In the genomic region with DNA sequence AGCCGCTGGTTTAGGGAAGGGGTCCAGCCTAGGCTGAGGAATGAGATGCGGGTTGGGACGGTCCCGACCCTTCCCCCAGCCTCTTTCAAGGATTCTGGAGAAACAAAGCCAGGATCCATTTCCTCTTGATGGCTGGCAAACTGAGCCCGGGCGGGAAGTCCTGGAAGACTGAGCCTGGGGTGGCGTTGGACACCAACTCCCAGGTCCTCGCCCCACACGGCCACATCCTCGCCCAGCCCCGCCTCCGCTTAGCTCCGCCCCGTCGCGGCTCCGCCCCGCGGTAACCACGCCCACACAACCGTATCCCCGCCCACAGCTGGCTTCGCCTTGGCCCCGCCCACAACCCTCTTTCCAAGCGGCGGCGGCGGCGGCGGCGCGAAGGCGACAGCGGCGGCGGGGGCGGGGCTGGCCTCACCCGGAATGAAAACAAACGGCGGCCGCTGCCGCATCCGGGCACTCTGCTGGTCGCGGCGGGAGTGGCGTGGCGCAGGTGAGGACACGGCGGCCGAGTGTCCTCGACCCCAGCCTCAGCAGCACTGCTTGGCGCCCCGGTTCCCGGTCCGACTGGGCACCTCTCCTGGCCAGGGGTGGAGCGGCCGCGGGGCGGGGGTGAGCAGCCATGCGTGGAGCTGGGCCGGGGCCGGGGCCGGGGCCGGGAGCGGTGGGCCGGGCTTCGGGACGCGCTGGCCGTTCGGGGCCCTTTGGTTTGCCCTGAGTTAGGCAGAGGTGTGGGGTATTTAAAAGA, we compare ENCODE assay signal across 1 cellular context.
A peak's percentile ranks its signal among the peaks of the same experiment; 100 is the strongest.
TF ChIP-seq lines count a peak whose summit lies in the region.

NUB1 (plus strand) TSS at position 456 of the 745 bp plus-strand sequence. CDS start 3,538 bp downstream, outside the sequence.

TF ChIP-seq in HepG2, 621 proteins besides CTCF, POLR2A, EP300 and RAD21 (continued from another document and continues in another):
- TF ChIP-seq ETS1 (CRISPR knock-in tag; IDR thresholded peaks at IDR 0.05): 0 out of 2 replicates have a peak, but pooled peaks have one; percentile 44
- no peak for TF ChIP-seq CAMTA2 (CRISPR knock-in tag; IDR thresholded peaks at IDR 0.05; ENCODE audit: borderline replicate concordance)
- TF ChIP-seq ZKSCAN5 (CRISPR knock-in tag; IDR thresholded peaks at IDR 0.05): no peak
- no peak for TF ChIP-seq ATRX (CRISPR knock-in tag; IDR thresholded peaks at IDR 0.05; ENCODE audit: borderline replicate concordance)
- TF ChIP-seq MZF1 (CRISPR knock-in tag; IDR thresholded peaks at IDR 0.05; ENCODE audit: borderline replicate concordance): no peak
- TF ChIP-seq GTF2F1 (IDR thresholded peaks at IDR 0.05; ENCODE audit: low read length): no peak
- no peak; the same call in 1 of the 2 replicates for TF ChIP-seq ZNF275 (CRISPR knock-in tag; IDR thresholded peaks at IDR 0.05; ENCODE audit: borderline replicate concordance)
- peak; percentile 74; the same call in 1 of the 2 replicates for TF ChIP-seq ZNF318 (CRISPR knock-in tag; IDR thresholded peaks at IDR 0.05)
- TF ChIP-seq ZBTB38 (CRISPR knock-in tag; IDR thresholded peaks at IDR 0.05): peak; percentile 77
- no peak for TF ChIP-seq ZBTB8A (CRISPR knock-in tag; IDR thresholded peaks at IDR 0.05; ENCODE audit: borderline replicate concordance, low read depth)
- no peak for TF ChIP-seq ATF1 (CRISPR knock-in tag; IDR thresholded peaks at IDR 0.05)
- no peak for TF ChIP-seq ZMYM2 (CRISPR knock-in tag; IDR thresholded peaks at IDR 0.05)
- peak; percentile 90 for TF ChIP-seq RBFOX2 (IDR thresholded peaks at IDR 0.05; ENCODE audit: low read depth, low read length)
- no peak for TF ChIP-seq EZH2 (conservative IDR thresholded peaks at IDR 0.05; ENCODE audit: low read depth, low read length)
- TF ChIP-seq, protein P1, sequence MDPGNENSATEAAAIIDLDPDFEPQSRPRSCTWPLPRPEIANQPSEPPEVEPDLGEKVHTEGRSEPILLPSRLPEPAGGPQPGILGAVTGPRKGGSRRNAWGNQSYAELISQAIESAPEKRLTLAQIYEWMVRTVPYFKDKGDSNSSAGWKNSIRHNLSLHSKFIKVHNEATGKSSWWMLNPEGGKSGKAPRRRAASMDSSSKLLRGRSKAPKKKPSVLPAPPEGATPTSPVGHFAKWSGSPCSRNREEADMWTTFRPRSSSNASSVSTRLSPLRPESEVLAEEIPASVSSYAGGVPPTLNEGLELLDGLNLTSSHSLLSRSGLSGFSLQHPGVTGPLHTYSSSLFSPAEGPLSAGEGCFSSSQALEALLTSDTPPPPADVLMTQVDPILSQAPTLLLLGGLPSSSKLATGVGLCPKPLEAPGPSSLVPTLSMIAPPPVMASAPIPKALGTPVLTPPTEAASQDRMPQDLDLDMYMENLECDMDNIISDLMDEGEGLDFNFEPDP (CRISPR knock-in tag; conservative IDR thresholded peaks at IDR 0.05): no peak
- TF ChIP-seq HOXA7 (CRISPR knock-in tag; IDR thresholded peaks at IDR 0.05): no peak
- TF ChIP-seq RFXAP (CRISPR knock-in tag; IDR thresholded peaks at IDR 0.05; ENCODE audit: borderline replicate concordance): 0 out of 2 replicates have a peak, but pooled peaks have one; percentile 30
- TF ChIP-seq, protein P2, sequence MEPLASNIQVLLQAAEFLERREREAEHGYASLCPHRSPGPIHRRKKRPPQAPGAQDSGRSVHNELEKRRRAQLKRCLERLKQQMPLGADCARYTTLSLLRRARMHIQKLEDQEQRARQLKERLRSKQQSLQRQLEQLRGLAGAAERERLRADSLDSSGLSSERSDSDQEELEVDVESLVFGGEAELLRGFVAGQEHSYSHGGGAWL (CRISPR knock-in tag; IDR thresholded peaks at IDR 0.05): no peak
- TF ChIP-seq TP53 (CRISPR knock-in tag; conservative IDR thresholded peaks at IDR 0.05): no peak
- no peak for TF ChIP-seq SRSF1 (optimal IDR thresholded peaks at IDR 0.05; ENCODE audit: low read depth, low read length)
- TF ChIP-seq ZNF652 (CRISPR knock-in tag; IDR thresholded peaks at IDR 0.05; ENCODE audit: borderline replicate concordance, low read depth): no peak
- no peak for TF ChIP-seq NAIF1 (CRISPR knock-in tag; IDR thresholded peaks at IDR 0.05; ENCODE audit: borderline replicate concordance)
- no peak for TF ChIP-seq ZNF180 (CRISPR knock-in tag; IDR thresholded peaks at IDR 0.05; ENCODE audit: borderline replicate concordance, low read depth)
- TF ChIP-seq ZNF567 (CRISPR knock-in tag; IDR thresholded peaks at IDR 0.05; ENCODE audit: borderline replicate concordance): peak; percentile 47
- TF ChIP-seq ZKSCAN1 (IDR thresholded peaks at IDR 0.05; ENCODE audit: low read length): no peak
- no peak for TF ChIP-seq ZNF329 (CRISPR knock-in tag; IDR thresholded peaks at IDR 0.05; ENCODE audit: low read depth)
- TF ChIP-seq CERS6 (CRISPR knock-in tag; IDR thresholded peaks at IDR 0.05): no peak
- no peak for TF ChIP-seq PRPF4 (IDR thresholded peaks at IDR 0.05; ENCODE audit: low read depth, low read length, poor library complexity, severe bottlenecking)
- no peak; the same call in 1 of the 2 replicates for TF ChIP-seq PPARG (CRISPR knock-in tag; conservative IDR thresholded peaks at IDR 0.05)
- TF ChIP-seq DNMT3B (CRISPR knock-in tag; conservative IDR thresholded peaks at IDR 0.05): no peak
- no peak for TF ChIP-seq ZNF432 (CRISPR knock-in tag; IDR thresholded peaks at IDR 0.05; ENCODE audit: borderline replicate concordance)
- no peak for TF ChIP-seq ZNF143 (CRISPR knock-in tag; IDR thresholded peaks at IDR 0.05)
- no peak for TF ChIP-seq ZFP36 (IDR thresholded peaks at IDR 0.05; ENCODE audit: borderline replicate concordance, low read depth, low read length, partially characterized antibody)
- TF ChIP-seq ZNF781 (CRISPR knock-in tag; IDR thresholded peaks at IDR 0.05; ENCODE audit: borderline replicate concordance, not compliant biosample characterization): no peak
- 0 out of 2 replicates have a peak, but pooled peaks have one; percentile 41 for TF ChIP-seq ZBTB3 (CRISPR knock-in tag; IDR thresholded peaks at IDR 0.05; ENCODE audit: borderline replicate concordance, low read depth)
- TF ChIP-seq ZNF317 (CRISPR knock-in tag; IDR thresholded peaks at IDR 0.05): no peak
- TF ChIP-seq POGZ (CRISPR knock-in tag; IDR thresholded peaks at IDR 0.05): 0 out of 2 replicates have a peak, but pooled peaks have one; percentile 14
- TF ChIP-seq SMARCE1 (IDR thresholded peaks at IDR 0.05; ENCODE audit: borderline replicate concordance): no peak
- no peak for TF ChIP-seq ZNF18 (CRISPR knock-in tag; IDR thresholded peaks at IDR 0.05; ENCODE audit: insufficient replicate concordance)
- 0 out of 2 replicates have a peak, but pooled peaks have one; percentile 39 for TF ChIP-seq ZNF33B (CRISPR knock-in tag; IDR thresholded peaks at IDR 0.05)
- no peak for TF ChIP-seq ZMAT3 (CRISPR knock-in tag; conservative IDR thresholded peaks at IDR 0.05)
- TF ChIP-seq, protein P3, sequence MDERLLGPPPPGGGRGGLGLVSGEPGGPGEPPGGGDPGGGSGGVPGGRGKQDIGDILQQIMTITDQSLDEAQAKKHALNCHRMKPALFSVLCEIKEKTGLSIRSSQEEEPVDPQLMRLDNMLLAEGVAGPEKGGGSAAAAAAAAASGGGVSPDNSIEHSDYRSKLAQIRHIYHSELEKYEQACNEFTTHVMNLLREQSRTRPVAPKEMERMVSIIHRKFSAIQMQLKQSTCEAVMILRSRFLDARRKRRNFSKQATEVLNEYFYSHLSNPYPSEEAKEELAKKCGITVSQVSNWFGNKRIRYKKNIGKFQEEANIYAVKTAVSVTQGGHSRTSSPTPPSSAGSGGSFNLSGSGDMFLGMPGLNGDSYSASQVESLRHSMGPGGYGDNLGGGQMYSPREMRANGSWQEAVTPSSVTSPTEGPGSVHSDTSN (CRISPR knock-in tag; IDR thresholded peaks at IDR 0.05): no peak
- TF ChIP-seq ZNF546 (CRISPR knock-in tag; conservative IDR thresholded peaks at IDR 0.05): no peak
- no peak for TF ChIP-seq GPN1 (CRISPR knock-in tag; IDR thresholded peaks at IDR 0.05; ENCODE audit: borderline replicate concordance)
- TF ChIP-seq ZNF790 (CRISPR knock-in tag; IDR thresholded peaks at IDR 0.05; ENCODE audit: borderline replicate concordance): 0 out of 2 replicates have a peak, but pooled peaks have one; percentile 53
- no peak for TF ChIP-seq HMGA1 (CRISPR knock-in tag; conservative IDR thresholded peaks at IDR 0.05)
